9 cellular contexts compared by ENCODE assay signal in genomic region chr12:110199360-110200123, GRCh38.
A peak's percentile ranks its signal among the peaks of the same experiment; 100 is the strongest.
DNase-seq lines count a peak whose midpoint lies in the region; ATAC-seq and TF ChIP-seq lines count a peak whose summit lies in the region.
"Had no signal": no experiment of that assay in that cellular context is flagged by ENCODE, and none has a peak within 500 bp of the region (broad histone marks: within the 10 kb centered on the region; RNA-seq: fewer than 3 reads in every experiment).

No MANE protein-coding gene starts in this region.

- no peak overlapping the region for H3K18ac ChIP-seq in trophoblast cell (ENCODE audit: low read length)

- no peak overlapping the region for H3K23ac ChIP-seq in trophoblast cell (ENCODE audit: low read length)

- no peak overlapping the region for H3K14ac ChIP-seq in trophoblast cell (ENCODE audit: low read length)

- H3K9me3 ChIP-seq in trophoblast cell (ENCODE audit: insufficient read depth, low read depth, low read length): no peaks in the 10 kb centered on the region
- H3K9me3 ChIP-seq: adrenal gland had no signal

- H2AK5ac ChIP-seq in trophoblast cell (ENCODE audit: low read length): no peak overlapping the region

- DNase-seq in NCI-H2171 treated with DMSO at 0.1 percent for 48 hours (lab: John Stamatoyannopoulos, UW) (peak; percentile 13), NCI-H2171 (lab: John Stamatoyannopoulos, UW) (no peak), MV-4-11 (lab: John Stamatoyannopoulos, UW) (peak; percentile 49), cardiac fibroblast (ENCODE audit: low read depth in 2 of 2) (peak; percentile 75 to 78), trophoblast cell (no peak)

- no CpG with 5 or more reads among the region's 6 CpGs for WGBS in trophoblast cell (ENCODE audit: extremely low coverage, insufficient coverage, insufficient read length)

- H3K27ac ChIP-seq in trophoblast cell (ENCODE audit: low read depth, low read length): no peak overlapping the region
- H3K27ac ChIP-seq: adrenal gland had no signal

- H3K27me3 ChIP-seq in trophoblast cell (ENCODE audit: insufficient read depth, low read length): no peaks in the 10 kb centered on the region
- H3K27me3 ChIP-seq: adrenal gland had no signal

- ATAC-seq in HG03442 (IDR thresholded peaks at IDR 0.05; ENCODE audit: unreplicated experiment): no peak
- ATAC-seq in HG03342 (IDR thresholded peaks at IDR 0.05; ENCODE audit: unreplicated experiment): no peak
- no peak for ATAC-seq in HG03108 (IDR thresholded peaks at IDR 0.05; ENCODE audit: unreplicated experiment)

- H4K12ac ChIP-seq in trophoblast cell (ENCODE audit: low read depth, low read length): no peak overlapping the region

- no peak overlapping the region for H2BK12ac ChIP-seq in trophoblast cell (ENCODE audit: low read length)

- no peak for TF ChIP-seq CTCF in cardiac fibroblast (IDR thresholded peaks at IDR 0.05; ENCODE audit: low read depth, low read length)

- H3K4me3 ChIP-seq in cardiac fibroblast (replicated peaks in 1 of 2; ENCODE audit: low read depth in 2 of 2, low read length in 2 of 2) (no peak overlapping the region), trophoblast cell (ENCODE audit: low read depth, low read length) (no peak overlapping the region)

- H3K4me1 ChIP-seq in trophoblast cell (ENCODE audit: control insufficient read depth in 1 of 2, insufficient read depth in 2 of 2, low read length in 2 of 2): peaks cover 3 to 6% of the 10 kb centered on the region in 2 experiments

- peaks cover 0 to 5% of the 10 kb centered on the region in 2 experiments for H3K36me3 ChIP-seq in trophoblast cell (ENCODE audit: control insufficient read depth in 1 of 2, insufficient read depth in 2 of 2, low read length in 2 of 2)

- H3K9ac ChIP-seq in trophoblast cell (ENCODE audit: low read length): no peak overlapping the region

- no peaks in the 10 kb centered on the region for H3K79me1 ChIP-seq in trophoblast cell (ENCODE audit: low read length)

- H2AFZ ChIP-seq in trophoblast cell (ENCODE audit: insufficient read depth, low read length, poor library complexity): no peak overlapping the region

- peak overlapping the region; percentile 0 for H3K4me2 ChIP-seq in trophoblast cell (ENCODE audit: low read length)

- H4K8ac ChIP-seq in trophoblast cell (ENCODE audit: low read depth, low read length): no peak overlapping the region

- no peak overlapping the region for H3K4ac ChIP-seq in trophoblast cell (ENCODE audit: low read depth, low read length)

- H3K79me2 ChIP-seq in trophoblast cell (ENCODE audit: control insufficient read depth, insufficient read depth, low read length, poor library complexity): no peaks in the 10 kb centered on the region

- H2BK120ac ChIP-seq in trophoblast cell (ENCODE audit: insufficient read depth, low read length, poor library complexity): no peak overlapping the region

- H2BK5ac ChIP-seq in trophoblast cell (ENCODE audit: low read depth, low read length, poor library complexity): no peak overlapping the region

- no peak overlapping the region for H4K91ac ChIP-seq in trophoblast cell (ENCODE audit: low read depth, low read length)

Comparison
In these comparisons a context has a peak if more than half of its experiments do, and no peak if none do; other contexts are left out.
1. DNase-seq: peak in NCI-H2171 treated with DMSO at 0.1 percent for 48 hours (single experiment), MV-4-11 (single experiment) and cardiac fibroblast (2 of 2); none in NCI-H2171 (single experiment) and trophoblast cell (0 of 2).